In genomic region chr19:49155830-49156346, GRCh38 we compare ENCODE assay signal across 18 cellular contexts. TPM values are rescaled to one million over a fixed set of nuclear protein-coding genes. Genes with fewer than 3 reads are reported as not detected.
DNase-seq lines count a peak whose midpoint lies in the region; ATAC-seq, FAIRE-seq and TF ChIP-seq lines count a peak whose summit lies in the region.
"Had no signal": no experiment of that assay in that cellular context is flagged by ENCODE, and none has a peak within 500 bp of the region (broad histone marks: within the 10 kb centered on the region; RNA-seq: fewer than 3 reads in every experiment).

No MANE protein-coding gene starts in this region.

- POLR2A ChIA-PET in K562 (lab: Yijun Ruan, JAX), result interaction anchor here (0.6 to 1.9 kb wide), 6 partner anchors 10 to 1139 kb away, joined by 3 to 7 read pairs (median 4); no protein-coding TSS in a partner anchor

- H3F3A ChIP-seq in GM23338 (replicated peaks; ENCODE audit: low read depth), result peaks cover 5% of the 10 kb centered on the region; the same call in 1 of the 2 replicates

- BruUV-seq in K562 (replicated peaks; lab: Mats Ljungman, UMichigan), result no TSS peak

- H3K27me3 ChIP-seq in GM23338 (ENCODE audit: insufficient read depth) (peaks cover 13% of the 10 kb centered on the region), K562 (ENCODE audit: control insufficient read depth in 2 of 2, insufficient read depth in 2 of 2, low read length in 2 of 2) (no peaks in the 10 kb centered on the region)

- ATAC-seq in GM23338, result no peak
- ATAC-seq in K562, result peak; percentile 10
- peak; percentile 70 for ATAC-seq in left ventricle myocardium superior
- no peak for ATAC-seq in HG02763 (IDR thresholded peaks at IDR 0.05; ENCODE audit: unreplicated experiment)
- ATAC-seq: T-cell had no signal

- CTCF ChIA-PET in K562 (lab: Yijun Ruan, JAX; ENCODE audit: low intra/inter-chr PET ratio), result no interaction called here

- H3K27me3 Mint-ChIP-seq in GM23338 (ENCODE audit: insufficient read depth, low read depth, poor library complexity) (peaks cover 30% of the 10 kb centered on the region), progenitor cell of endocrine pancreas (peaks cover 57% of the 10 kb centered on the region)

- peaks cover 14% of the 10 kb centered on the region for H3K4me1 ChIP-seq in GM23338 (ENCODE audit: insufficient read depth)
- H3K4me1 ChIP-seq in K562 (replicated peaks in 1 of 2; ENCODE audit: control insufficient read depth in 2 of 2, insufficient read depth in 2 of 2, low read length in 2 of 2), result peaks cover 56 to 83% of the 10 kb centered on the region in 2 experiments

- H3K36me3 Mint-ChIP-seq in GM23338 (ENCODE audit: low read depth) (peaks cover 11% of the 10 kb centered on the region; the same call in 2 of the 3 replicates), progenitor cell of endocrine pancreas (ENCODE audit: insufficient read depth) (peaks cover under 1% of the 10 kb centered on the region)
- H3K36me3 Mint-ChIP-seq: T-cell had no signal

- peak overlapping the region; percentile 39; the same call in 1 of the 2 replicates for H3K4me3 ChIP-seq in GM23338
- peak overlapping the region; percentile 36 for H3K4me3 ChIP-seq in K562

- no peaks in the 10 kb centered on the region for H3K9me3 ChIP-seq in K562 (replicated peaks; ENCODE audit: control insufficient read depth, insufficient read depth, low read depth, low read length)

- H3K79me2 ChIP-seq in GM23338 (replicated peaks; ENCODE audit: insufficient read depth), result no peaks in the 10 kb centered on the region
- H3K79me2 ChIP-seq in K562 (ENCODE audit: control insufficient read depth, insufficient read depth, low read length), result peaks cover 38% of the 10 kb centered on the region
- H3K79me2 ChIP-seq: parathyroid adenoma had no signal

- peak overlapping the region; percentile 73 to 91 for H3K9ac ChIP-seq in K562 (ENCODE audit: insufficient read depth in 1 of 2, low read depth in 2 of 2, low read length in 2 of 2)
- H3K9ac ChIP-seq: parathyroid adenoma had no signal

- no peak overlapping the region for H3K27ac ChIP-seq in GM23338 (ENCODE audit: low read depth)
- H3K27ac ChIP-seq in K562 (ENCODE audit: extremely low read depth, low read depth, low read length), result peak overlapping the region; percentile 85

- no peak for TF ChIP-seq POLR2A in K562 (conservative IDR thresholded peaks at IDR 0.05)

- in situ Hi-C loops in K562 (cut with MboI) (no loop called here), ACHN (cut with HindIII; ENCODE audit: low pct_ligation_motif_present, low pct_unique_long_range_greater_than_20kb, low sequenced_read_pairs) (no loop called here)

- intact Hi-C loops in K562 (cut with micrococcal nuclease) (loop anchor here (5.0 to 10.0 kb wide), 3 partner anchors 39 to 436 kb away; partner anchors contain the start of genes C19orf73, GYS1, PPFIA3 and PRR12), left ventricle myocardium superior (cut with micrococcal nuclease) (no loop called here)

- no peaks in the 10 kb centered on the region for H4K20me1 ChIP-seq in GM23338 (replicated peaks; ENCODE audit: insufficient read depth)
- peaks cover 5% of the 10 kb centered on the region; the same call in 1 of the 2 replicates for H4K20me1 ChIP-seq in K562 (replicated peaks; ENCODE audit: control insufficient read depth, insufficient read depth, low read length)

- H3K4me3 Mint-ChIP-seq in GM23338 (peak overlapping the region; percentile 30), progenitor cell of endocrine pancreas (ENCODE audit: low read depth) (peak overlapping the region; percentile 37)
- H3K4me3 Mint-ChIP-seq: T-cell had no signal

- peaks cover 12% of the 10 kb centered on the region for H3K9me2 ChIP-seq in GM23338 (ENCODE audit: insufficient read depth)

- H3K9me3 Mint-ChIP-seq in GM23338 (peaks cover 12% of the 10 kb centered on the region), progenitor cell of endocrine pancreas (ENCODE audit: low read depth) (peaks cover 8% of the 10 kb centered on the region)

- H3K36me3 ChIP-seq in GM23338 (ENCODE audit: insufficient read depth) (no peaks in the 10 kb centered on the region), K562 (ENCODE audit: control insufficient read depth, insufficient read depth, low read length) (peaks cover 9% of the 10 kb centered on the region; the same call in 1 of the 3 replicates)

- DNase-seq in GM23338 (ENCODE audit: low spot score) (peak; percentile 37), K562 (ENCODE audit: extremely low read depth in 1 of 4, low spot score in 3 of 4) (peak; percentile 20 to 75 (median 42)), left ventricle myocardium superior (peak; percentile 74), progenitor cell of endocrine pancreas (ENCODE audit: low spot score, unreplicated experiment) (no peak), NCI-H345 (lab: John Stamatoyannopoulos, UW) (no peak), GM20000 (ENCODE audit: low spot score) (no peak), ACHN (no peak)
- DNase-seq: activated CD4-positive, CD25-positive, alpha-beta regulatory T cell treated with anti-CD3 and anti-CD28 coated beads, Interleukin-2, amount 50 U/mL, for 72 hours; activated naive CD4-positive, alpha-beta T cell treated with anti-CD3 and anti-CD28 coated beads, Interleukin-2, amount 50 U/mL, for 16 hours; MM.1S; NCI-H2081; NCI-H774; stimulated activated CD4-positive, alpha-beta T cell treated with anti-CD3 and anti-CD28 coated beads, Interleukin-15, amount 100 ng/mL, for 24 hours; T-cell had no signal

- no peak for TF ChIP-seq CTCF in GM23338 (conservative IDR thresholded peaks at IDR 0.05; ENCODE audit: low read depth in 2 of 2)
- TF ChIP-seq CTCF in K562 (IDR thresholded peaks at IDR 0.05 in 2 of 3, conservative IDR thresholded peaks at IDR 0.05 in 1 of 3; ENCODE audit: insufficient read depth in 2 of 3, low read depth in 1 of 3, low read length in 3 of 3), result no peak
- TF ChIP-seq CTCF in progenitor cell of endocrine pancreas (IDR thresholded peaks at IDR 0.05; ENCODE audit: unreplicated experiment), result no peak
- no peak for TF ChIP-seq CTCF in GM20000 (IDR thresholded peaks at IDR 0.05; ENCODE audit: extremely low read depth, missing control alignments)

- TF ChIP-seq EP300 in K562 (IDR thresholded peaks at IDR 0.05; ENCODE audit: low read length), result peak; percentile 36; the same call in 1 of the 2 replicates

- peaks cover 39% of the 10 kb centered on the region for H3K4me1 Mint-ChIP-seq in GM23338
- H3K4me1 Mint-ChIP-seq in progenitor cell of endocrine pancreas (ENCODE audit: low read depth), result peaks cover 16% of the 10 kb centered on the region

- FAIRE-seq in K562 (lab: Jason Lieb, UNC), result peak; percentile 58
- FAIRE-seq: frontal cortex, RCC 7860 had no signal

- H3K4me2 ChIP-seq in GM23338, result peak overlapping the region; percentile 72
- peak overlapping the region; percentile 89 for H3K4me2 ChIP-seq in K562 (ENCODE audit: insufficient read depth, low read length)

- H2AFZ ChIP-seq in GM23338 (no peak overlapping the region), K562 (ENCODE audit: low read depth, low read length) (peak overlapping the region; percentile 73)
- H2AFZ ChIP-seq: parathyroid adenoma had no signal

- TF ChIP-seq RAD21 in K562 (CRISPR knock-in tag; conservative IDR thresholded peaks at IDR 0.05 in 1 of 2, IDR thresholded peaks at IDR 0.05 in 1 of 2), result no peak

- H3K27ac Mint-ChIP-seq in GM23338, result no peak overlapping the region
- no peak overlapping the region for H3K27ac Mint-ChIP-seq in progenitor cell of endocrine pancreas
- H3K27ac Mint-ChIP-seq: T-cell had no signal

- 0% methylated on average over 4 of the region's 4 CpGs for WGBS in K562 (ENCODE audit: insufficient coverage, low coverage, missing lambda C conversion rate)

- no peaks in the 10 kb centered on the region for H3K9me1 ChIP-seq in K562 (ENCODE audit: control insufficient read depth, insufficient read depth, low read length)

RNA-seq across cellular contexts. Expression of gene HRC, which starts 0.7 kb away (rescaled TPM):
- total RNA-seq in GM23338 (2014; rRNA removed; shearing (Covaris generic)), result 1.4 and 1.9 TPM in 2 replicates
- polyA plus RNA-seq in GM23338 (2016; fragmentation: Nextera tagmentation; extraction: Ambion mirVana) (2.0 and 2.5 TPM in 2 replicates), K562 (2011; rRNA removed) (13.1 and 22.3 TPM in 2 replicates), K562 (2014; fragmentation: Illumina TruSeq; extraction: Trizol) (17.9 and 18.7 TPM in 2 replicates), K562 (2014; fragmentation: Nextera tagmentation; extraction: Ambion mirVana) (1 to 10 TPM in 1 of 2 experiments, under 1 TPM in 1; 0.66 to 1.2 TPM), K562 (2014; rRNA removed) (11.8 and 13.7 TPM in 2 replicates)
- 32.2 and 45.2 TPM in 2 replicates for total RNA-seq in K562 (2011; cell fraction: chromatin; rRNA removed; ENCODE audit: low replicate concordance)
- total RNA-seq in K562 (2011; cell fraction: nucleolus; rRNA removed), result 32.8 and 33.2 TPM in 2 replicates
- 43.6 and 52.1 TPM in 2 replicates for total RNA-seq in K562 (2011; cell fraction: nucleoplasm; rRNA removed)
- total RNA-seq in K562 (2014; rRNA removed) (15.6 and 20.8 TPM in 2 replicates), K562 (2014; rRNA removed; fragmentation: Illumina TruSeq; extraction: Trizol) (10.0 and 11.7 TPM in 2 replicates), K562 (2015; rRNA removed; fragmentation: Illumina TruSeq; extraction: Trizol) (15.9 and 16.1 TPM in 2 replicates), K562 (2021) (14.8 and 15.6 TPM in 2 replicates), left ventricle myocardium superior (868 TPM), progenitor cell of endocrine pancreas (1.6 and 2.1 TPM in 2 replicates)
- polyA plus RNA-seq in K562 (2011; cell fraction: cytosol; rRNA removed), result 12.4 and 22.9 TPM in 2 replicates
- 28.6 and 29.0 TPM in 2 replicates for polyA plus RNA-seq in K562 (2011; cell fraction: nucleus; rRNA removed)
- polyA plus RNA-seq in K562 (2012), result 15.3 and 17.4 TPM in 2 replicates
- 18.4 and 24.8 TPM in 2 replicates for polyA minus RNA-seq in K562 (2011; rRNA and poly(A)+ RNA removed)
- 7.2 and 13.7 TPM in 2 replicates for polyA minus RNA-seq in K562 (2011; cell fraction: cytosol; rRNA and poly(A)+ RNA removed)
- polyA minus RNA-seq in K562 (2011; cell fraction: nucleus; rRNA and poly(A)+ RNA removed), result 4.0 and 6.3 TPM in 2 replicates
- total RNA-seq: T-cell had no signal

RNA-seq across cellular contexts. Expression of gene TRPM4, which starts 1.7 kb away (rescaled TPM):
- 11.6 and 16.5 TPM in 2 replicates for total RNA-seq in GM23338 (2014; rRNA removed; shearing (Covaris generic))
- 25.7 and 30.4 TPM in 2 replicates for polyA plus RNA-seq in GM23338 (2016; fragmentation: Nextera tagmentation; extraction: Ambion mirVana)
- 86.3 and 161 TPM in 2 replicates for total RNA-seq in K562 (2011; cell fraction: chromatin; rRNA removed; ENCODE audit: low replicate concordance)
- total RNA-seq in K562 (2011; cell fraction: nucleolus; rRNA removed), result 82.0 and 87.9 TPM in 2 replicates
- total RNA-seq in K562 (2011; cell fraction: nucleoplasm; rRNA removed), result 97.8 and 143 TPM in 2 replicates
- total RNA-seq in K562 (2014; rRNA removed), result 35.3 and 37.3 TPM in 2 replicates
- total RNA-seq in K562 (2014; rRNA removed; fragmentation: Illumina TruSeq; extraction: Trizol), result 7.9 and 8.3 TPM in 2 replicates
- 15.0 and 15.2 TPM in 2 replicates for total RNA-seq in K562 (2015; rRNA removed; fragmentation: Illumina TruSeq; extraction: Trizol)
- 34.6 and 37.8 TPM in 2 replicates for total RNA-seq in K562 (2021)
- polyA plus RNA-seq in K562 (2011; rRNA removed), result 19.2 and 20.5 TPM in 2 replicates
- polyA plus RNA-seq in K562 (2011; cell fraction: cytosol; rRNA removed), result 21.6 and 37.6 TPM in 2 replicates
- polyA plus RNA-seq in K562 (2011; cell fraction: nucleus; rRNA removed), result 66.9 and 85.9 TPM in 2 replicates
- polyA plus RNA-seq in K562 (2012), result 26.9 and 31.4 TPM in 2 replicates
- 14.7 and 25.2 TPM in 2 replicates for polyA plus RNA-seq in K562 (2014; fragmentation: Illumina TruSeq; extraction: Trizol)
- polyA plus RNA-seq in K562 (2014; fragmentation: Nextera tagmentation; extraction: Ambion mirVana), result 1 to 10 TPM; 6.5 to 7.9 TPM
- polyA plus RNA-seq in K562 (2014; rRNA removed), result 45.4 and 56.6 TPM in 2 replicates
- 5.8 and 8.2 TPM in 2 replicates for polyA minus RNA-seq in K562 (2011; rRNA and poly(A)+ RNA removed)
- polyA minus RNA-seq in K562 (2011; cell fraction: cytosol; rRNA and poly(A)+ RNA removed), result 14.5 and 15.4 TPM in 2 replicates
- polyA minus RNA-seq in K562 (2011; cell fraction: nucleus; rRNA and poly(A)+ RNA removed), result 16.0 and 19.0 TPM in 2 replicates
- 26.6 TPM for total RNA-seq in left ventricle myocardium superior
- 16.9 and 17.7 TPM in 2 replicates for total RNA-seq in progenitor cell of endocrine pancreas

RNA-seq across cellular contexts. Expression of gene PPFIA3, which starts 36.5 kb away (rescaled TPM):
- total RNA-seq in GM23338 (2014; rRNA removed; shearing (Covaris generic)), result 22.6 and 29.7 TPM in 2 replicates
- polyA plus RNA-seq in GM23338 (2016; fragmentation: Nextera tagmentation; extraction: Ambion mirVana) (21.3 and 25.4 TPM in 2 replicates), K562 (2011; rRNA removed) (11.2 and 16.9 TPM in 2 replicates), K562 (2014; fragmentation: Illumina TruSeq; extraction: Trizol) (17.6 and 30.1 TPM in 2 replicates), K562 (2014; fragmentation: Nextera tagmentation; extraction: Ambion mirVana) (under 1 TPM; 0.10 to 0.29 TPM), K562 (2014; rRNA removed) (44.2 and 46.7 TPM in 2 replicates)
- 69.7 and 96.7 TPM in 2 replicates for total RNA-seq in K562 (2011; cell fraction: chromatin; rRNA removed; ENCODE audit: low replicate concordance)
- total RNA-seq in K562 (2011; cell fraction: nucleolus; rRNA removed), result 59.0 and 65.5 TPM in 2 replicates
- 60.3 and 89.2 TPM in 2 replicates for total RNA-seq in K562 (2011; cell fraction: nucleoplasm; rRNA removed)
- total RNA-seq in K562 (2014; rRNA removed) (48.2 and 55.9 TPM in 2 replicates), K562 (2014; rRNA removed; fragmentation: Illumina TruSeq; extraction: Trizol) (10.3 and 11.5 TPM in 2 replicates), K562 (2015; rRNA removed; fragmentation: Illumina TruSeq; extraction: Trizol) (19.1 and 21.0 TPM in 2 replicates), K562 (2021) (47.5 and 53.0 TPM in 2 replicates), left ventricle myocardium superior (4.0 TPM), progenitor cell of endocrine pancreas (6.7 and 8.5 TPM in 2 replicates)
- 17.5 and 30.1 TPM in 2 replicates for polyA plus RNA-seq in K562 (2011; cell fraction: cytosol; rRNA removed)
- 52.6 and 77.1 TPM in 2 replicates for polyA plus RNA-seq in K562 (2011; cell fraction: nucleus; rRNA removed)
- 17.8 and 27.4 TPM in 2 replicates for polyA plus RNA-seq in K562 (2012)
- polyA minus RNA-seq in K562 (2011; rRNA and poly(A)+ RNA removed), result 11.1 and 17.2 TPM in 2 replicates
- 9.8 and 20.9 TPM in 2 replicates for polyA minus RNA-seq in K562 (2011; cell fraction: cytosol; rRNA and poly(A)+ RNA removed)
- polyA minus RNA-seq in K562 (2011; cell fraction: nucleus; rRNA and poly(A)+ RNA removed), result 27.1 and 32.9 TPM in 2 replicates

RNA-seq across cellular contexts. Expression of gene C19orf73, which starts 36.9 kb away (rescaled TPM):
- 2.6 and 8.1 TPM in 2 replicates for total RNA-seq in GM23338 (2014; rRNA removed; shearing (Covaris generic))
- polyA plus RNA-seq in GM23338 (2016; fragmentation: Nextera tagmentation; extraction: Ambion mirVana), result 8.0 and 9.1 TPM in 2 replicates
- 1.3 and 4.9 TPM in 2 replicates for total RNA-seq in K562 (2011; cell fraction: chromatin; rRNA removed; ENCODE audit: low replicate concordance)
- total RNA-seq in K562 (2011; cell fraction: nucleolus; rRNA removed), result 7.0 and 7.4 TPM in 2 replicates
- 3.8 and 4.5 TPM in 2 replicates for total RNA-seq in K562 (2011; cell fraction: nucleoplasm; rRNA removed)
- total RNA-seq in K562 (2014; rRNA removed), result 4.7 and 7.4 TPM in 2 replicates
- 0.55 and 0.64 TPM in 2 replicates for total RNA-seq in K562 (2014; rRNA removed; fragmentation: Illumina TruSeq; extraction: Trizol)
- 1.4 and 2.1 TPM in 2 replicates for total RNA-seq in K562 (2015; rRNA removed; fragmentation: Illumina TruSeq; extraction: Trizol)
- total RNA-seq in K562 (2021), result 1.6 and 3.2 TPM in 2 replicates
- polyA plus RNA-seq in K562 (2011; rRNA removed), result 1.5 and 1.9 TPM in 2 replicates
- polyA plus RNA-seq in K562 (2011; cell fraction: cytosol; rRNA removed), result 4.1 and 8.0 TPM in 2 replicates
- polyA plus RNA-seq in K562 (2011; cell fraction: nucleus; rRNA removed), result 4.8 and 7.5 TPM in 2 replicates
- polyA plus RNA-seq in K562 (2012), result 1.8 and 3.7 TPM in 2 replicates
- 1.1 TPM in 2 replicates for polyA plus RNA-seq in K562 (2014; fragmentation: Illumina TruSeq; extraction: Trizol)
- under 1 TPM; 0.08 to 0.32 TPM for polyA plus RNA-seq in K562 (2014; fragmentation: Nextera tagmentation; extraction: Ambion mirVana)
- polyA plus RNA-seq in K562 (2014; rRNA removed), result 5.4 and 5.7 TPM in 2 replicates
- 0.69 and 0.74 TPM in 2 replicates for polyA minus RNA-seq in K562 (2011; rRNA and poly(A)+ RNA removed)
- polyA minus RNA-seq in K562 (2011; cell fraction: cytosol; rRNA and poly(A)+ RNA removed), result 1.6 and 3.3 TPM in 2 replicates
- polyA minus RNA-seq in K562 (2011; cell fraction: nucleus; rRNA and poly(A)+ RNA removed), result 4.0 and 4.2 TPM in 2 replicates
- 1.2 TPM for total RNA-seq in left ventricle myocardium superior
- total RNA-seq in progenitor cell of endocrine pancreas, result 1.3 and 1.5 TPM in 2 replicates

RNA-seq across cellular contexts. Expression of gene LIN7B, which starts 41.7 kb away (rescaled TPM):
- total RNA-seq in GM23338 (2014; rRNA removed; shearing (Covaris generic)), result 1.2 and 7.8 TPM in 2 replicates
- 8.6 and 10.5 TPM in 2 replicates for polyA plus RNA-seq in GM23338 (2016; fragmentation: Nextera tagmentation; extraction: Ambion mirVana)
- 18.4 and 32.9 TPM in 2 replicates for total RNA-seq in K562 (2011; cell fraction: chromatin; rRNA removed; ENCODE audit: low replicate concordance)
- 24.3 and 26.6 TPM in 2 replicates for total RNA-seq in K562 (2011; cell fraction: nucleolus; rRNA removed)
- total RNA-seq in K562 (2011; cell fraction: nucleoplasm; rRNA removed), result 18.6 and 20.3 TPM in 2 replicates
- 11.0 and 12.4 TPM in 2 replicates for total RNA-seq in K562 (2014; rRNA removed)
- total RNA-seq in K562 (2014; rRNA removed; fragmentation: Illumina TruSeq; extraction: Trizol), result 1.1 and 1.6 TPM in 2 replicates
- 4.0 and 4.1 TPM in 2 replicates for total RNA-seq in K562 (2015; rRNA removed; fragmentation: Illumina TruSeq; extraction: Trizol)
- total RNA-seq in K562 (2021), result 9.2 and 9.6 TPM in 2 replicates
- 5.9 and 10.3 TPM in 2 replicates for polyA plus RNA-seq in K562 (2011; rRNA removed)
- 8.5 and 10.8 TPM in 2 replicates for polyA plus RNA-seq in K562 (2011; cell fraction: cytosol; rRNA removed)
- 36.2 and 41.7 TPM in 2 replicates for polyA plus RNA-seq in K562 (2011; cell fraction: nucleus; rRNA removed)
- 9.0 and 9.4 TPM in 2 replicates for polyA plus RNA-seq in K562 (2012)
- 3.1 and 5.1 TPM in 2 replicates for polyA plus RNA-seq in K562 (2014; fragmentation: Illumina TruSeq; extraction: Trizol)
- polyA plus RNA-seq in K562 (2014; fragmentation: Nextera tagmentation; extraction: Ambion mirVana), result 1 to 10 TPM in 1 of 2 experiments, under 1 TPM in 1; 0.89 to 1.4 TPM
- polyA plus RNA-seq in K562 (2014; rRNA removed), result 15.7 and 18.3 TPM in 2 replicates
- polyA minus RNA-seq in K562 (2011; rRNA and poly(A)+ RNA removed), result 3.4 and 4.1 TPM in 2 replicates
- 1.5 and 4.3 TPM in 2 replicates for polyA minus RNA-seq in K562 (2011; cell fraction: cytosol; rRNA and poly(A)+ RNA removed)
- 8.2 and 8.7 TPM in 2 replicates for polyA minus RNA-seq in K562 (2011; cell fraction: nucleus; rRNA and poly(A)+ RNA removed)
- total RNA-seq in left ventricle myocardium superior, result 19.8 TPM
- 7.0 and 9.3 TPM in 2 replicates for total RNA-seq in progenitor cell of endocrine pancreas

Comparison
In these comparisons a context has a peak if more than half of its experiments do, and no peak if none do; other contexts are left out.
1. ATAC-seq: peak in K562 (single experiment) and left ventricle myocardium superior (single experiment); none in GM23338 (single experiment) and HG02763 (single experiment).
2. DNase-seq: peak in GM23338 (single experiment), K562 (4 of 4) and left ventricle myocardium superior (single experiment); none in progenitor cell of endocrine pancreas (single experiment), NCI-H345 (single experiment), GM20000 (single experiment) and ACHN (single experiment).
3. RNA of gene HRC, which starts 0.7 kb away (total RNA-seq): 868 TPM in left ventricle myocardium superior (single experiment); 10.0 to 52.1 TPM in K562, 1.6 to 2.1 TPM in progenitor cell of endocrine pancreas and 1.4 to 1.9 TPM in GM23338; every median in the first group is over 10 times any median in the second.